In the genomic region with DNA sequence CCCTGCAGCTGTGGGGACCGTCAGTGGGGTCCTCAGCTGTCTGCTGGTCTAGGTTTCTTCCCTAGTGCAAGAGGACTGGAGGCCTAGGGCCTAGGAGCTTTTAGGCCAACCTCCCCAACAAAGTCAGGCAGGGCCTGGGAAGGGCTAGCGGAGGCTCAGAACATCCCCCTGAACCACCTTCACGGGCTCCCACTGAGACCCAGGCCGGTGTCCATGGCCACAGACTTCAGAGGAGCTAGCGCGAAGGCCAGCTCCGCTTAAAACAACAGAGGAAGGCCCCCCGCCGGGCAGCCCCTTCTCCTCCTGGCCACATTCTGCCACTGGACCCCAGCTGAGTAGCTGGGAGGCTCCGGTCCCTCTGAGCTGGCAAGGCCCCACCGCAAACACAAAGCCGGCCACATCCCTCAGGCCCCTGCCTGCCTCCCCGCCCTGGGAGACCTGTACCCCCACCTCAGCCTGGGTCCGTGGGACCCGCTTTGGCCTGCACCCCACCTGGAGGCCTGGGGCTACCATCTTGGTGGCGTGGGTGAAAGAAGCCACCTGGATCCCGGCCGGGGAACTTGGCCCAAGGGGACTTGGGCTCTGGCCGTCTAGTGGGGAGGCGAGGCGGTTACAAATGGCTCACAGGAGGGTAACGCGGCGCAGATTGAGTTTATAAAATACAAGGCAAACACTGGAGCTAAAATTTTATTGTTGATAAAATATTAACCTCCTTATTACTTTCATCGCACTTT, we compare ENCODE assay signal across 1 cellular context.
TF ChIP-seq lines count a peak whose summit lies in the region.

No MANE protein-coding gene starts in this region.

TF ChIP-seq in HepG2, 621 proteins besides CTCF, POLR2A, EP300 and RAD21:
- TF ChIP-seq MTF2 (CRISPR knock-in tag; IDR thresholded peaks at IDR 0.05; ENCODE audit: borderline replicate concordance) (peak; percentile 38; the same call in 1 of the 2 replicates), ZNF580 (CRISPR knock-in tag; IDR thresholded peaks at IDR 0.05; ENCODE audit: borderline replicate concordance, low read depth) (no peak)
